In genomic region chr12:110355080-110355479, GRCh38 we compare ENCODE assay signal across 8 cellular contexts. TPM values are rescaled to one million over a fixed set of nuclear protein-coding genes. Genes with fewer than 3 reads are reported as not detected.
DNase-seq lines count a peak whose midpoint lies in the region; ATAC-seq lines count a peak whose summit lies in the region.

No MANE protein-coding gene starts in this region.

- intact Hi-C loops in naive thymus-derived CD4-positive, alpha-beta T cell (cut with micrococcal nuclease) = loop anchor here (1.0 to 2.0 kb wide), 2 partner anchors 76 kb away; no protein-coding TSS in a partner anchor
- intact Hi-C loops in activated T-helper 1 cell treated with anti-CD3 and anti-CD28 coated beads, Interleukin-12 subunit alpha, Interleukin-12 subunit beta, Interleukin-2, Interleukin-4 antibody, amounts not matched to agents 30 ng/mL and 10 ng/mL and 1 ng/mL, durations not matched to agents 14 hours and 24 hours and 36 hours (cut with micrococcal nuclease) = loop anchor here (1.0 kb wide), 1 partner anchor 76 kb away; no protein-coding TSS in a partner anchor

- H3K27me3 Mint-ChIP-seq in activated T-cell treated with anti-CD3 and anti-CD28 coated beads, Interleukin-2, amount 50 U/mL, for 24 hours = no peaks in the 10 kb centered on the region
- H3K27me3 Mint-ChIP-seq in naive thymus-derived CD4-positive, alpha-beta T cell = no peaks in the 10 kb centered on the region
- H3K27me3 Mint-ChIP-seq in activated T-helper 1 cell treated with anti-CD3 and anti-CD28 coated beads, Interleukin-12 subunit alpha, Interleukin-12 subunit beta, Interleukin-2, Interleukin-4 antibody, amounts not matched to agents 30 ng/mL and 10 ng/mL and 1 ng/mL, durations not matched to agents 14 hours and 24 hours and 36 hours (ENCODE audit: insufficient read depth) = no peaks in the 10 kb centered on the region

- H3K4me3 ChIP-seq in naive thymus-derived CD4-positive, alpha-beta T cell (ENCODE audit: low read length) = no peak overlapping the region

- no peaks in the 10 kb centered on the region for H3K9me3 ChIP-seq in naive thymus-derived CD4-positive, alpha-beta T cell (ENCODE audit: control insufficient read depth in 2 of 3, low read length in 3 of 3)

- no peak overlapping the region for H3K4me3 Mint-ChIP-seq in activated T-cell treated with anti-CD3 and anti-CD28 coated beads, Interleukin-2, amount 50 U/mL, for 24 hours
- no peak overlapping the region for H3K4me3 Mint-ChIP-seq in naive thymus-derived CD4-positive, alpha-beta T cell
- H3K4me3 Mint-ChIP-seq in activated T-helper 1 cell treated with anti-CD3 and anti-CD28 coated beads, Interleukin-12 subunit alpha, Interleukin-12 subunit beta, Interleukin-2, Interleukin-4 antibody, amounts not matched to agents 30 ng/mL and 10 ng/mL and 1 ng/mL, durations not matched to agents 14 hours and 24 hours and 36 hours = no peak overlapping the region

- CTCF ChIA-PET in naive thymus-derived CD4-positive, alpha-beta T cell (lab: Charles Lee) = interaction anchor here (3.0 kb wide), 1 partner anchor 76 kb away, joined by 11 read pairs; no protein-coding TSS in a partner anchor

- H3K9me3 Mint-ChIP-seq in activated T-cell treated with anti-CD3 and anti-CD28 coated beads, Interleukin-2, amount 50 U/mL, for 24 hours = no peaks in the 10 kb centered on the region
- no peaks in the 10 kb centered on the region for H3K9me3 Mint-ChIP-seq in naive thymus-derived CD4-positive, alpha-beta T cell
- H3K9me3 Mint-ChIP-seq in activated T-helper 1 cell treated with anti-CD3 and anti-CD28 coated beads, Interleukin-12 subunit alpha, Interleukin-12 subunit beta, Interleukin-2, Interleukin-4 antibody, amounts not matched to agents 30 ng/mL and 10 ng/mL and 1 ng/mL, durations not matched to agents 14 hours and 24 hours and 36 hours = no peaks in the 10 kb centered on the region

- H3K36me3 ChIP-seq in naive thymus-derived CD4-positive, alpha-beta T cell (ENCODE audit: control insufficient read depth in 2 of 3, insufficient read depth in 3 of 3, low read length in 3 of 3) = no peaks in the 10 kb centered on the region

- no peaks in the 10 kb centered on the region for H3K27me3 ChIP-seq in naive thymus-derived CD4-positive, alpha-beta T cell (ENCODE audit: control insufficient read depth in 2 of 2, insufficient read depth in 2 of 2, low read length in 2 of 2)

- H3K4me1 Mint-ChIP-seq in activated T-cell treated with anti-CD3 and anti-CD28 coated beads, Interleukin-2, amount 50 U/mL, for 24 hours (ENCODE audit: low read depth) = peaks cover 18% of the 10 kb centered on the region
- H3K4me1 Mint-ChIP-seq in naive thymus-derived CD4-positive, alpha-beta T cell = peaks cover 13 to 27% (median 25%) of the 10 kb centered on the region in 7 donors
- peaks cover 29% of the 10 kb centered on the region for H3K4me1 Mint-ChIP-seq in activated T-helper 1 cell treated with anti-CD3 and anti-CD28 coated beads, Interleukin-12 subunit alpha, Interleukin-12 subunit beta, Interleukin-2, Interleukin-4 antibody, amounts not matched to agents 30 ng/mL and 10 ng/mL and 1 ng/mL, durations not matched to agents 14 hours and 24 hours and 36 hours (ENCODE audit: low read depth)

- DNase-seq in activated T-cell treated with anti-CD3 and anti-CD28 coated beads, Interleukin-2, amount 50 U/mL, for 24 hours = no peak
- DNase-seq in activated T-cell treated with anti-CD3 and anti-CD28 coated beads, Interleukin-2, amount 50 U/mL, for 1 hour = no peak
- peak; percentile 70 for DNase-seq in NAMALWA (ENCODE audit: low spot score)
- peak; percentile 32 for DNase-seq in astrocyte of the hippocampus (ENCODE audit: low read depth, low spot score)
- DNase-seq in naive thymus-derived CD4-positive, alpha-beta T cell = peak in 2 of 9 donors; percentile 5 to 29
- DNase-seq in activated T-helper 1 cell treated with anti-CD3 and anti-CD28 coated beads, Interleukin-12 subunit alpha, Interleukin-12 subunit beta, Interleukin-2, Interleukin-4 antibody, amounts not matched to agents 30 ng/mL and 10 ng/mL and 1 ng/mL, durations not matched to agents 14 hours and 24 hours and 36 hours (ENCODE audit: low spot score) = no peak

- POLR2A ChIA-PET in naive thymus-derived CD4-positive, alpha-beta T cell (lab: Charles Lee) = no interaction called here

- peaks cover 0 to 8% of the 10 kb centered on the region in 2 donors for H3K4me1 ChIP-seq in naive thymus-derived CD4-positive, alpha-beta T cell (ENCODE audit: control insufficient read depth in 2 of 2, insufficient read depth in 2 of 2, low read length in 2 of 2)

- H3K36me3 Mint-ChIP-seq in activated T-cell treated with anti-CD3 and anti-CD28 coated beads, Interleukin-2, amount 50 U/mL, for 24 hours (ENCODE audit: low read depth) = peaks cover 14% of the 10 kb centered on the region
- H3K36me3 Mint-ChIP-seq in naive thymus-derived CD4-positive, alpha-beta T cell = no peaks in the 10 kb centered on the region
- H3K36me3 Mint-ChIP-seq in activated T-helper 1 cell treated with anti-CD3 and anti-CD28 coated beads, Interleukin-12 subunit alpha, Interleukin-12 subunit beta, Interleukin-2, Interleukin-4 antibody, amounts not matched to agents 30 ng/mL and 10 ng/mL and 1 ng/mL, durations not matched to agents 14 hours and 24 hours and 36 hours (ENCODE audit: low read depth) = no peaks in the 10 kb centered on the region

- no peak overlapping the region for H3K27ac ChIP-seq in naive thymus-derived CD4-positive, alpha-beta T cell (ENCODE audit: low read depth, low read length)

- peak overlapping the region; percentile 22 for H3K27ac Mint-ChIP-seq in activated T-cell treated with anti-CD3 and anti-CD28 coated beads, Interleukin-2, amount 50 U/mL, for 24 hours
- peak overlapping the region in 2 of 9 donors; percentile 3 to 5 for H3K27ac Mint-ChIP-seq in naive thymus-derived CD4-positive, alpha-beta T cell
- H3K27ac Mint-ChIP-seq in activated T-helper 1 cell treated with anti-CD3 and anti-CD28 coated beads, Interleukin-12 subunit alpha, Interleukin-12 subunit beta, Interleukin-2, Interleukin-4 antibody, amounts not matched to agents 30 ng/mL and 10 ng/mL and 1 ng/mL, durations not matched to agents 14 hours and 24 hours and 36 hours = no peak overlapping the region

- peak; percentile 58 for ATAC-seq in naive thymus-derived CD4-positive, alpha-beta T cell
- ATAC-seq in GM19023 (IDR thresholded peaks at IDR 0.05; ENCODE audit: unreplicated experiment) (no peak), HG03432 (IDR thresholded peaks at IDR 0.05; ENCODE audit: unreplicated experiment) (no peak)

RNA-seq across cellular contexts. Expression of gene ANAPC7, which starts 48.4 kb away (rescaled TPM):
- 10 to 100 TPM; 40.9 to 71.7 (median 59.7) TPM for total RNA-seq in naive thymus-derived CD4-positive, alpha-beta T cell
- polyA plus RNA-seq in naive thymus-derived CD4-positive, alpha-beta T cell = 10 to 100 TPM; 26.6 to 28.3 TPM
- 72.0 and 72.6 TPM in 2 replicates for total RNA-seq in activated T-helper 1 cell treated with anti-CD3 and anti-CD28 coated beads, Interleukin-12 subunit alpha, Interleukin-12 subunit beta, Interleukin-2, Interleukin-4 antibody, amounts not matched to agents 30 ng/mL and 10 ng/mL and 1 ng/mL, durations not matched to agents 14 hours and 24 hours and 36 hours

Comparison
In these comparisons a context has a peak if more than half of its experiments do, and no peak if none do; other contexts are left out.
1. DNase-seq: peak in NAMALWA (single experiment) and astrocyte of the hippocampus (single experiment); none in activated T-cell treated with anti-CD3 and anti-CD28 coated beads, Interleukin-2, amount 50 U/mL, for 24 hours (single experiment), activated T-cell treated with anti-CD3 and anti-CD28 coated beads, Interleukin-2, amount 50 U/mL, for 1 hour (single experiment) and activated T-helper 1 cell treated with anti-CD3 and anti-CD28 coated beads, Interleukin-12 subunit alpha, Interleukin-12 subunit beta, Interleukin-2, Interleukin-4 antibody, amounts not matched to agents 30 ng/mL and 10 ng/mL and 1 ng/mL, durations not matched to agents 14 hours and 24 hours and 36 hours (single experiment).